ENCODE assay signal across 13 cellular contexts in genomic region chrX:50905334-50905733, GRCh38. TPM values are rescaled to one million over a fixed set of nuclear protein-coding genes. Genes with fewer than 3 reads are reported as not detected.
A peak's percentile ranks its signal among the peaks of the same experiment; 100 is the strongest.
DNase-seq lines count a peak whose midpoint lies in the region; ATAC-seq and TF ChIP-seq lines count a peak whose summit lies in the region.
"Had no signal": no experiment of that assay in that cellular context is flagged by ENCODE, and none has a peak within 500 bp of the region (broad histone marks: within the 10 kb centered on the region; RNA-seq: fewer than 3 reads in every experiment).

No MANE protein-coding gene starts in this region.

- H3K27ac ChIP-seq in CD8-positive, alpha-beta T cell (ENCODE audit: low read depth, low read length) = no peak overlapping the region
- H3K27ac ChIP-seq: vagina had no signal

- no peak overlapping the region for H3K27ac Mint-ChIP-seq in CD8-positive, alpha-beta T cell
- H3K27ac Mint-ChIP-seq: immature natural killer cell had no signal

- no peak for ATAC-seq in GM18909 (IDR thresholded peaks at IDR 0.05; ENCODE audit: poor library complexity, unreplicated experiment)
- ATAC-seq in CD8-positive, alpha-beta T cell = no peak

- H3K4me1 Mint-ChIP-seq in CD8-positive, alpha-beta T cell (ENCODE audit: low read depth) = no peaks in the 10 kb centered on the region
- H3K4me1 Mint-ChIP-seq: immature natural killer cell had no signal

- no peaks in the 10 kb centered on the region for H3K4me1 ChIP-seq in CD8-positive, alpha-beta T cell (ENCODE audit: insufficient read depth, low read length)
- H3K4me1 ChIP-seq: vagina had no signal

- H3K4me3 ChIP-seq in fibroblast of the aortic adventitia (ENCODE audit: low read depth, low read length) = no peak overlapping the region
- H3K4me3 ChIP-seq in CD8-positive, alpha-beta T cell (ENCODE audit: low read depth, low read length) = no peak overlapping the region
- H3K4me3 ChIP-seq: vagina had no signal

- TF ChIP-seq CTCF in AG09319 (IDR thresholded peaks at IDR 0.05; ENCODE audit: low read depth, low read length) (peak; percentile 17), GM12872 (IDR thresholded peaks at IDR 0.05; ENCODE audit: insufficient read depth, low read depth, low read length) (peak; percentile 47), fibroblast of the aortic adventitia (IDR thresholded peaks at IDR 0.05; ENCODE audit: insufficient read depth, low read length) (peak; percentile 23)
- TF ChIP-seq CTCF in CD8-positive, alpha-beta T cell (IDR thresholded peaks at IDR 0.05) = no peak

- H3K4me3 Mint-ChIP-seq in CD8-positive, alpha-beta T cell = no peak overlapping the region
- H3K4me3 Mint-ChIP-seq: immature natural killer cell had no signal

- intact Hi-C loops in CD8-positive, alpha-beta T cell (cut with DNase I, micrococcal nuclease) = loop anchor here in 1 of 2 experiments (10.0 kb wide), 1 partner anchor 211 kb away; no protein-coding TSS in a partner anchor

- POLR2A ChIA-PET in CD8-positive, alpha-beta T cell (lab: Charles Lee) = no interaction called here

- no peaks in the 10 kb centered on the region for H3K36me3 ChIP-seq in CD8-positive, alpha-beta T cell (ENCODE audit: insufficient read depth, low read length)
- H3K36me3 ChIP-seq: vagina had no signal

- H3K36me3 Mint-ChIP-seq in CD8-positive, alpha-beta T cell = no peaks in the 10 kb centered on the region
- H3K36me3 Mint-ChIP-seq: immature natural killer cell had no signal

- H3K9me3 ChIP-seq in CD8-positive, alpha-beta T cell (ENCODE audit: low read length) = no peaks in the 10 kb centered on the region
- H3K9me3 ChIP-seq: vagina had no signal

- no peaks in the 10 kb centered on the region for H3K27me3 ChIP-seq in CD8-positive, alpha-beta T cell (ENCODE audit: insufficient read depth, low read length)
- H3K27me3 ChIP-seq: vagina had no signal

- H3K27me3 Mint-ChIP-seq in CD8-positive, alpha-beta T cell (ENCODE audit: low read depth) = peaks cover 2% of the 10 kb centered on the region

- H3K9me3 Mint-ChIP-seq in CD8-positive, alpha-beta T cell = no peaks in the 10 kb centered on the region
- H3K9me3 Mint-ChIP-seq: immature natural killer cell had no signal

- CTCF ChIA-PET in CD8-positive, alpha-beta T cell (lab: Charles Lee) = no interaction called here

- DNase-seq in AG09319 (ENCODE audit: extremely low read depth, low read depth) = no peak
- DNase-seq in RKO (ENCODE audit: low spot score) = peak; percentile 19
- no peak for DNase-seq in fibroblast of the aortic adventitia (ENCODE audit: low read depth)
- no peak for DNase-seq in AG20443 (ENCODE audit: low spot score)
- no peak for DNase-seq in activated gamma-delta T cell treated with Interleukin-2 at 50 U/mL for 16 hours
- DNase-seq in CD8-positive, alpha-beta T cell = no peak
- DNase-seq: GDM1, immature natural killer cell, NCI-H1694 treated with DMSO at 0.1 percent for 48 hours had no signal

RNA-seq across cellular contexts. Expression of gene BMP15, which starts 5.2 kb away (rescaled TPM):
- total RNA-seq in fibroblast of the aortic adventitia (ENCODE audit: low replicate concordance) = not detected in 2 replicates
- not detected for total RNA-seq in CD8-positive, alpha-beta T cell
- total RNA-seq: omental fat pad, vagina had no signal
